ENCODE assay signal across 11 cellular contexts in genomic region chr4:1183985-1184773, GRCh38. TPM values are rescaled to one million over a fixed set of nuclear protein-coding genes. Genes with fewer than 3 reads are reported as not detected.
DNase-seq lines count a peak whose midpoint lies in the region; ATAC-seq and TF ChIP-seq lines count a peak whose summit lies in the region.
"Had no signal": no experiment of that assay in that cellular context is flagged by ENCODE, and none has a peak within 500 bp of the region (broad histone marks: within the 10 kb centered on the region; RNA-seq: fewer than 3 reads in every experiment).

No MANE protein-coding gene starts in this region.

- H3K4me2 ChIP-seq in BLaER1, result peak overlapping the region; percentile 74

- TF ChIP-seq CTCF in NB4 (IDR thresholded peaks at IDR 0.05; ENCODE audit: low read depth, low read length) (no peak), endothelial cell (IDR thresholded peaks at IDR 0.05; ENCODE audit: unreplicated experiment) (no peak), mesothelial cell of epicardium (IDR thresholded peaks at IDR 0.05; ENCODE audit: unreplicated experiment) (no peak)

- intact Hi-C loops in Right ventricle myocardium superior (cut with DNase I), result no loop called here

- H3K27ac ChIP-seq in BLaER1, result no peak overlapping the region

- no peak overlapping the region for H3K4me3 Mint-ChIP-seq in endothelial cell (ENCODE audit: unreplicated experiment)
- H3K4me3 Mint-ChIP-seq in mesothelial cell of epicardium, result no peak overlapping the region

- H3K27ac Mint-ChIP-seq in endothelial cell (ENCODE audit: unreplicated experiment), result no peak overlapping the region
- no peak overlapping the region for H3K27ac Mint-ChIP-seq in mesothelial cell of epicardium

- peak; percentile 67 for ATAC-seq in GM19452 (IDR thresholded peaks at IDR 0.05; ENCODE audit: unreplicated experiment)
- ATAC-seq in Right ventricle myocardium superior (ENCODE audit: poor library complexity), result peak; percentile 29
- ATAC-seq in GM18520 (IDR thresholded peaks at IDR 0.05; ENCODE audit: unreplicated experiment), result no peak
- ATAC-seq: K562 had no signal

- H3K9me3 Mint-ChIP-seq in endothelial cell (ENCODE audit: unreplicated experiment) (peaks cover 10% of the 10 kb centered on the region), mesothelial cell of epicardium (peaks cover 32% of the 10 kb centered on the region)

- H3K4me1 Mint-ChIP-seq in endothelial cell (ENCODE audit: unreplicated experiment), result no peaks in the 10 kb centered on the region
- H3K4me1 Mint-ChIP-seq in mesothelial cell of epicardium, result no peaks in the 10 kb centered on the region

- H3K9ac ChIP-seq in BLaER1, result 0 out of 2 replicates have a peak overlapping the region, but pooled peaks have one; percentile 42

- H4K20me1 ChIP-seq in BLaER1, result no peaks in the 10 kb centered on the region

- DNase-seq in NB4 (ENCODE audit: low read depth), result peak; percentile 78
- DNase-seq in Right ventricle myocardium superior, result no peak
- DNase-seq in endothelial cell (ENCODE audit: low spot score), result no peak
- no peak for DNase-seq in mesothelial cell of epicardium (ENCODE audit: low spot score in 2 of 2, unreplicated experiment in 2 of 2)
- no peak for DNase-seq in NCI-H2196 treated with DMSO at 0.1 percent for 48 hours (lab: John Stamatoyannopoulos, UW; ENCODE audit: unreplicated experiment)
- DNase-seq: EL, foreskin fibroblast had no signal

- no peaks in the 10 kb centered on the region for H3K27me3 ChIP-seq in BLaER1

- H3K36me3 ChIP-seq in BLaER1, result no peaks in the 10 kb centered on the region

- H3K27me3 Mint-ChIP-seq in endothelial cell (ENCODE audit: unreplicated experiment) (peaks cover 5% of the 10 kb centered on the region), mesothelial cell of epicardium (ENCODE audit: low read depth) (peaks cover 52% of the 10 kb centered on the region)

- peaks cover 20% of the 10 kb centered on the region for H3K4me1 ChIP-seq in BLaER1

- H3K36me3 Mint-ChIP-seq in endothelial cell (ENCODE audit: low read depth, unreplicated experiment) (peaks cover 10% of the 10 kb centered on the region), mesothelial cell of epicardium (peaks cover 2% of the 10 kb centered on the region)

- TF ChIP-seq POLR2A in NB4 (IDR thresholded peaks at IDR 0.05; ENCODE audit: extremely low read depth, insufficient read length), result no peak

- H3K4me3 ChIP-seq in BLaER1 (no peak overlapping the region), NB4 (ENCODE audit: low read depth, low read length) (peak overlapping the region; percentile 49)
- H3K4me3 ChIP-seq: K562 had no signal

- H3K9me3 ChIP-seq in BLaER1, result peaks cover 27% of the 10 kb centered on the region

RNA-seq across cellular contexts. Expression of gene SPON2, which starts 11.8 kb away (rescaled TPM):
- total RNA-seq in Right ventricle myocardium superior, result 15.6 TPM
- total RNA-seq in endothelial cell (ENCODE audit: unreplicated experiment), result 0.97 TPM
- total RNA-seq in mesothelial cell of epicardium, result 44.0 to 58.7 TPM (median 56.4 TPM) in 3 replicates
